Comparison of ENCODE assay signal across 8 cellular contexts in genomic region chr2:64766841-64767669, GRCh38.
DNase-seq lines count a peak whose midpoint lies in the region; ATAC-seq, FAIRE-seq and TF ChIP-seq lines count a peak whose summit lies in the region.

No MANE protein-coding gene starts in this region.

- H3K4me3 Mint-ChIP-seq in stimulated activated naive B cell treated with anti-CD40 and anti-IgM and Interleukin-4, amounts not matched to agents 10 μg/mL and 1 μg/mL and 100 μg/mL, for 72 hours: peak overlapping the region; percentile 78 to 92

- intact Hi-C loops in GM12878 (cut with micrococcal nuclease; ENCODE audit: unreplicated experiment): loop anchor here (2.0 kb wide), 2 partner anchors 16 to 68 kb away; no protein-coding TSS in a partner anchor

- H3K36me3 ChIP-seq in MG63 (no peaks in the 10 kb centered on the region), GM12878 (ENCODE audit: control insufficient read depth in 2 of 2, insufficient read depth in 2 of 2, low read length in 1 of 2) (no peaks in the 10 kb centered on the region), kidney epithelial cell (ENCODE audit: control insufficient read depth, insufficient read depth, low read length) (no peaks in the 10 kb centered on the region)

- H4K20me1 ChIP-seq in GM12878 (ENCODE audit: control insufficient read depth, insufficient read depth): no peaks in the 10 kb centered on the region

- peaks cover 18 to 33% of the 10 kb centered on the region in 2 donors for H3K4me1 Mint-ChIP-seq in stimulated activated naive B cell treated with anti-CD40 and anti-IgM and Interleukin-4, amounts not matched to agents 10 μg/mL and 1 μg/mL and 100 μg/mL, for 72 hours

- SMC1A ChIA-PET in GM12878 (lab: Charles Lee; ENCODE audit: uncharacterized antibody, unreplicated experiment): interaction anchor here (0.7 to 4.3 kb wide), 31 partner anchors 12 to 166 kb away, joined by 3 to 15 read pairs (median 4); no protein-coding TSS in a partner anchor

- peak overlapping the region; percentile 53 for H3K4me3 ChIP-seq in MG63
- H3K4me3 ChIP-seq in GM12878: peak overlapping the region; percentile 84
- peak overlapping the region; percentile 40 for H3K4me3 ChIP-seq in kidney epithelial cell (ENCODE audit: low read depth, low read length)

- no peak for FAIRE-seq in GM12878 (lab: Jason Lieb, UNC)

- TF ChIP-seq EP300 in GM12878 (IDR thresholded peaks at IDR 0.05; ENCODE audit: borderline replicate concordance in 1 of 2, control insufficient read depth in 1 of 2, low read depth in 2 of 2, low read length in 2 of 2): peak in 1 of 2 experiments; percentile 40; a peak in 1 of 4 replicates

- no peaks in the 10 kb centered on the region for H3K36me3 Mint-ChIP-seq in stimulated activated naive B cell treated with anti-CD40 and anti-IgM and Interleukin-4, amounts not matched to agents 10 μg/mL and 1 μg/mL and 100 μg/mL, for 72 hours

- H3K27me3 Mint-ChIP-seq in stimulated activated naive B cell treated with anti-CD40 and anti-IgM and Interleukin-4, amounts not matched to agents 10 μg/mL and 1 μg/mL and 100 μg/mL, for 72 hours: no peaks in the 10 kb centered on the region

- DNase-seq in A172 (ENCODE audit: low spot score): peak; percentile 36
- peak; percentile 58 for DNase-seq in GM13977 (ENCODE audit: low spot score)
- DNase-seq in MG63: no peak
- DNase-seq in GM12878 (ENCODE audit: low read depth, low spot score): no peak
- no peak for DNase-seq in kidney epithelial cell (ENCODE audit: low read depth)
- DNase-seq in stimulated activated naive B cell treated with anti-CD40 and anti-IgM and Interleukin-4, amounts not matched to agents 10 μg/mL and 1 μg/mL and 100 μg/mL, for 72 hours: no peak
- DNase-seq in LoVo (ENCODE audit: low spot score): no peak
- DNase-seq in epidermal melanocyte (ENCODE audit: insufficient read length, low spot score): no peak

- peak overlapping the region; percentile 97 for H3K27ac Mint-ChIP-seq in stimulated activated naive B cell treated with anti-CD40 and anti-IgM and Interleukin-4, amounts not matched to agents 10 μg/mL and 1 μg/mL and 100 μg/mL, for 72 hours

- H3K27me3 ChIP-seq in MG63 (no peaks in the 10 kb centered on the region), GM12878 (replicated peaks in 1 of 2; ENCODE audit: control insufficient read depth in 2 of 2, insufficient read depth in 2 of 2, low read length in 1 of 2) (no peaks in the 10 kb centered on the region), kidney epithelial cell (ENCODE audit: control insufficient read depth, insufficient read depth, low read length) (no peaks in the 10 kb centered on the region)

- H3K27ac ChIP-seq in GM12878 (ENCODE audit: control insufficient read depth, insufficient read depth): peak overlapping the region; percentile 87

- no peaks in the 10 kb centered on the region for H3K9me3 ChIP-seq in MG63
- no peaks in the 10 kb centered on the region for H3K9me3 ChIP-seq in GM12878 (replicated peaks; ENCODE audit: control insufficient read depth, insufficient read depth, low read length)

- H3K4me2 ChIP-seq in GM12878 (ENCODE audit: control insufficient read depth, insufficient read depth): peak overlapping the region; percentile 91

- WGBS in GM12878 (ENCODE audit: insufficient coverage, insufficient replicate concordance, low lambda C conversion rate, missing lambda C conversion rate): 1% methylated on average over 13 of the region's 13 CpGs

- H3K4me1 ChIP-seq in GM12878 (ENCODE audit: control insufficient read depth, insufficient read depth, low read length): peaks cover 12% of the 10 kb centered on the region

- peak; percentile 73 for ATAC-seq in GM12878
- ATAC-seq in stimulated activated naive B cell treated with anti-CD40 and anti-IgM and Interleukin-4, amounts not matched to agents 10 μg/mL and 1 μg/mL and 100 μg/mL, for 72 hours (replicated peaks): peak; percentile 53 to 54

- peaks cover 0 to 6% of the 10 kb centered on the region in 2 donors for H3K9me3 Mint-ChIP-seq in stimulated activated naive B cell treated with anti-CD40 and anti-IgM and Interleukin-4, amounts not matched to agents 10 μg/mL and 1 μg/mL and 100 μg/mL, for 72 hours

- peak overlapping the region; percentile 84 for H3K9ac ChIP-seq in GM12878 (ENCODE audit: control insufficient read depth, insufficient read depth, low read length)

- RAD21 ChIA-PET in GM12878 (lab: Charles Lee; ENCODE audit: unreplicated experiment): interaction anchor here (0.8 to 5.4 kb wide), 20 partner anchors 17 to 243 kb away, joined by 3 to 68 read pairs (median 6); partner anchors contain the start of genes AFTPH and SERTAD2

- H3K79me2 ChIP-seq in GM12878 (ENCODE audit: control insufficient read depth, insufficient read depth, low read length): no peaks in the 10 kb centered on the region

- CTCF ChIA-PET in GM12878 (lab: Yijun Ruan, JAX): interaction anchor here (0.6 to 2.3 kb wide), 18 partner anchors 12 to 245 kb away, joined by 3 to 13 read pairs (median 4); partner anchors contain the start of gene AFTPH

- in situ Hi-C loops in GM13977 (cut with MboI; ENCODE audit: low pct_unique_long_range_greater_than_20kb, low sequenced_read_pairs, unreplicated experiment): no loop called here
- in situ Hi-C loops in GM12878 (cut with MboI): no loop called here

- POLR2A ChIA-PET in GM12878 (lab: Charles Lee): interaction anchor here (0.8 to 3.8 kb wide), 18 partner anchors 9 to 122 kb away, joined by 3 to 58 read pairs (median 4); partner anchors contain the start of gene SERTAD2

- peak overlapping the region; percentile 88 for H2AFZ ChIP-seq in GM12878 (ENCODE audit: control insufficient read depth, low read depth, low read length)

- TF ChIP-seq POLR2A in GM12878 (IDR thresholded peaks at IDR 0.05; ENCODE audit: low read depth, low read length): no peak

- no peak for TF ChIP-seq CTCF in GM13977 (IDR thresholded peaks at IDR 0.05; ENCODE audit: extremely low read depth, insufficient read depth, missing control alignments)
- no peak for TF ChIP-seq CTCF in GM12878 (IDR thresholded peaks at IDR 0.05 in 2 of 3, conservative IDR thresholded peaks at IDR 0.05 in 1 of 3; ENCODE audit: control insufficient read depth in 2 of 3, extremely low read depth in 1 of 3, insufficient read depth in 1 of 3, low read depth in 3 of 3, low read length in 3 of 3)
- no peak for TF ChIP-seq CTCF in kidney epithelial cell (IDR thresholded peaks at IDR 0.05; ENCODE audit: insufficient read depth, low read length, poor library complexity, severe bottlenecking)

- TSS peak; percentile 97 for BruUV-seq in GM12878 (replicated peaks; lab: Mats Ljungman, UMichigan)

- TF ChIP-seq RAD21 in GM12878 (IDR thresholded peaks at IDR 0.05; ENCODE audit: insufficient read depth, low read depth, low read length): no peak

TF ChIP-seq in GM12878, 131 proteins besides CTCF, POLR2A, EP300 and RAD21 (continues in another document):
- TF ChIP-seq ASH2L (IDR thresholded peaks at IDR 0.05; ENCODE audit: borderline replicate concordance, low read depth) (0 out of 2 replicates have a peak, but pooled peaks have one; percentile 1), CHD2 (IDR thresholded peaks at IDR 0.05; ENCODE audit: borderline replicate concordance, low read depth, low read length) (no peak), MEF2A (IDR thresholded peaks at IDR 0.05; ENCODE audit: insufficient read depth, low read depth, low read length) (0 out of 2 replicates have a peak, but pooled peaks have one; percentile 58), BRCA1 (IDR thresholded peaks at IDR 0.05; ENCODE audit: low read depth, low read length) (no peak), ZBTB40 (IDR thresholded peaks at IDR 0.05; ENCODE audit: borderline replicate concordance) (peak; percentile 59; the same call in 1 of the 2 replicates), MXI1 (IDR thresholded peaks at IDR 0.05; ENCODE audit: low read depth, low read length) (peak; percentile 40; the same call in 1 of the 2 replicates), HDAC2 (IDR thresholded peaks at IDR 0.05) (no peak)
- TF ChIP-seq, protein P1, sequence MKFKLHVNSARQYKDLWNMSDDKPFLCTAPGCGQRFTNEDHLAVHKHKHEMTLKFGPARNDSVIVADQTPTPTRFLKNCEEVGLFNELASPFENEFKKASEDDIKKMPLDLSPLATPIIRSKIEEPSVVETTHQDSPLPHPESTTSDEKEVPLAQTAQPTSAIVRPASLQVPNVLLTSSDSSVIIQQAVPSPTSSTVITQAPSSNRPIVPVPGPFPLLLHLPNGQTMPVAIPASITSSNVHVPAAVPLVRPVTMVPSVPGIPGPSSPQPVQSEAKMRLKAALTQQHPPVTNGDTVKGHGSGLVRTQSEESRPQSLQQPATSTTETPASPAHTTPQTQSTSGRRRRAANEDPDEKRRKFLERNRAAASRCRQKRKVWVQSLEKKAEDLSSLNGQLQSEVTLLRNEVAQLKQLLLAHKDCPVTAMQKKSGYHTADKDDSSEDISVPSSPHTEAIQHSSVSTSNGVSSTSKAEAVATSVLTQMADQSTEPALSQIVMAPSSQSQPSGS (IDR thresholded peaks at IDR 0.05; ENCODE audit: low read length): peak; percentile 49; the same call in 1 of the 2 replicates

Comparison
In these comparisons a context has a peak if more than half of its experiments do, and no peak if none do; other contexts are left out.
1. DNase-seq: peak in A172 (single experiment) and GM13977 (single experiment); none in MG63 (single experiment), GM12878 (single experiment), kidney epithelial cell (single experiment), stimulated activated naive B cell treated with anti-CD40 and anti-IgM and Interleukin-4, amounts not matched to agents 10 μg/mL and 1 μg/mL and 100 μg/mL, for 72 hours (single experiment), LoVo (single experiment) and epidermal melanocyte (single experiment).
2. Peak in every context shown above with its lines, with median percentiles within 50 percentile points of each other: H3K4me3 ChIP-seq.